8 cellular contexts compared by ENCODE assay signal in genomic region chr9:6680797-6681146, GRCh38. TPM values are rescaled to one million over a fixed set of nuclear protein-coding genes. Genes with fewer than 3 reads are reported as not detected.
DNase-seq lines count a peak whose midpoint lies in the region; ATAC-seq and TF ChIP-seq lines count a peak whose summit lies in the region.

No MANE protein-coding gene starts in this region.

- H3K4me3 Mint-ChIP-seq in nephron = peak overlapping the region; percentile 97 to 98 (median 97)

- no peaks in the 10 kb centered on the region for H4K20me1 ChIP-seq in fibroblast of lung (ENCODE audit: control insufficient read depth, extremely low read depth, insufficient read depth, low read length)

- H3K27me3 ChIP-seq in fibroblast of lung (ENCODE audit: control insufficient read depth, insufficient read depth, low read length) = no peaks in the 10 kb centered on the region
- H3K27me3 ChIP-seq in thymus (ENCODE audit: control insufficient read depth, insufficient read depth) = no peaks in the 10 kb centered on the region

- H3K9ac ChIP-seq in fibroblast of lung (ENCODE audit: insufficient read depth, low read length) = peak overlapping the region; percentile 98

- WGBS in thymus = 1% methylated on average over 26 of the region's 26 CpGs

- peaks cover 11% of the 10 kb centered on the region for H3K79me2 ChIP-seq in fibroblast of lung (ENCODE audit: control insufficient read depth, insufficient read depth, low read length)

- peak overlapping the region; percentile 52 for H2AFZ ChIP-seq in fibroblast of lung (ENCODE audit: low read length)

- peak; percentile 23 for ATAC-seq in HG02571 (IDR thresholded peaks at IDR 0.05; ENCODE audit: unreplicated experiment)

- H3K4me1 Mint-ChIP-seq in nephron = peaks cover 13% of the 10 kb centered on the region

- H3K36me3 ChIP-seq in fibroblast of lung (ENCODE audit: control insufficient read depth, insufficient read depth, low read length) (no peaks in the 10 kb centered on the region), thymus (ENCODE audit: control insufficient read depth, insufficient read depth) (no peaks in the 10 kb centered on the region)

- DNase-seq in NCI-H2227 (lab: John Stamatoyannopoulos, UW; ENCODE audit: unreplicated experiment) (peak; percentile 87), NCI-H2227 treated with DMSO at 0.1 percent for 48 hours (lab: John Stamatoyannopoulos, UW) (no peak), NCI-H1105 (lab: John Stamatoyannopoulos, UW) (peak; percentile 41), fibroblast of lung (ENCODE audit: low read depth in 2 of 2) (peak; percentile 39 to 57)
- peak; percentile 66 for DNase-seq in activated CD8-positive, alpha-beta memory T cell treated with anti-CD3 and anti-CD28 coated beads, Interleukin-2, amount 50 U/mL, for 4 hours

- peak overlapping the region; percentile 100 for H3K27ac Mint-ChIP-seq in nephron

- no peaks in the 10 kb centered on the region for H3K9me3 Mint-ChIP-seq in nephron

- H3K4me1 ChIP-seq in fibroblast of lung (ENCODE audit: control insufficient read depth, extremely low read depth, insufficient read depth, low read length) (no peaks in the 10 kb centered on the region), thymus (ENCODE audit: control insufficient read depth, insufficient read depth, low read length) (peaks cover 3% of the 10 kb centered on the region)

- H3K4me3 ChIP-seq in fibroblast of lung (replicated peaks in 1 of 4; ENCODE audit: control extremely low read depth in 1 of 4, insufficient read depth in 1 of 4, low read depth in 3 of 4, low read length in 4 of 4) (peak overlapping the region; percentile 72 to 92 (median 86)), thymus (ENCODE audit: low read length) (peak overlapping the region; percentile 57)

- TF ChIP-seq CTCF in fibroblast of lung (conservative IDR thresholded peaks at IDR 0.05 in 1 of 2, IDR thresholded peaks at IDR 0.05 in 1 of 2; ENCODE audit: low read depth in 1 of 2, low read length in 2 of 2) = no peak
- TF ChIP-seq CTCF in nephron (IDR thresholded peaks at IDR 0.05; ENCODE audit: unreplicated experiment in 3 of 3) = no peak

- H3K9me3 ChIP-seq in fibroblast of lung (ENCODE audit: control insufficient read depth, insufficient read depth, low read depth, low read length) (no peaks in the 10 kb centered on the region), thymus (ENCODE audit: control insufficient read depth) (no peaks in the 10 kb centered on the region)

- no peaks in the 10 kb centered on the region for H3K36me3 Mint-ChIP-seq in nephron (ENCODE audit: low read depth)

- H3K27me3 Mint-ChIP-seq in nephron (ENCODE audit: low read depth) = no peaks in the 10 kb centered on the region

- H3K27ac ChIP-seq in fibroblast of lung (ENCODE audit: insufficient read depth, low read length) (peak overlapping the region; percentile 99), thymus (ENCODE audit: low read depth) (peak overlapping the region; percentile 98)

- H3K4me2 ChIP-seq in fibroblast of lung (ENCODE audit: extremely low read depth, insufficient read depth, low read length) = peak overlapping the region; percentile 64

RNA-seq across cellular contexts. Expression of gene GLDC, which starts 35.2 kb away (rescaled TPM):
- total RNA-seq in fibroblast of lung = 0.51 and 0.83 TPM in 2 replicates
- 0.45 and 0.73 TPM in 2 replicates for polyA plus RNA-seq in fibroblast of lung
- 0.75 and 0.78 TPM in 2 replicates for polyA plus RNA-seq in fibroblast of lung (2012)
- polyA minus RNA-seq in fibroblast of lung (ENCODE audit: low replicate concordance) = 0.82 TPM in 1 of 2 replicates, not detected in the other
- polyA plus RNA-seq in thymus = 2.2 TPM
